1 cellular context compared by ENCODE assay signal in genomic region chr12:109169262-109169661, GRCh38.
TF ChIP-seq lines count a peak whose summit lies in the region.

No MANE protein-coding gene starts in this region.

TF ChIP-seq in HepG2, 621 proteins besides CTCF, POLR2A, EP300 and RAD21 (continued from another document):
- no peak for TF ChIP-seq ZBTB49 (CRISPR knock-in tag; IDR thresholded peaks at IDR 0.05; ENCODE audit: borderline replicate concordance)
- TF ChIP-seq, protein P1, sequence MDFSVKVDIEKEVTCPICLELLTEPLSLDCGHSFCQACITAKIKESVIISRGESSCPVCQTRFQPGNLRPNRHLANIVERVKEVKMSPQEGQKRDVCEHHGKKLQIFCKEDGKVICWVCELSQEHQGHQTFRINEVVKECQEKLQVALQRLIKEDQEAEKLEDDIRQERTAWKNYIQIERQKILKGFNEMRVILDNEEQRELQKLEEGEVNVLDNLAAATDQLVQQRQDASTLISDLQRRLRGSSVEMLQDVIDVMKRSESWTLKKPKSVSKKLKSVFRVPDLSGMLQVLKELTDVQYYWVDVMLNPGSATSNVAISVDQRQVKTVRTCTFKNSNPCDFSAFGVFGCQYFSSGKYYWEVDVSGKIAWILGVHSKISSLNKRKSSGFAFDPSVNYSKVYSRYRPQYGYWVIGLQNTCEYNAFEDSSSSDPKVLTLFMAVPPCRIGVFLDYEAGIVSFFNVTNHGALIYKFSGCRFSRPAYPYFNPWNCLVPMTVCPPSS (IDR thresholded peaks at IDR 0.05): no peak
- no peak for TF ChIP-seq TBX2 (CRISPR knock-in tag; IDR thresholded peaks at IDR 0.05; ENCODE audit: borderline replicate concordance)
- no peak for TF ChIP-seq RFX1 (IDR thresholded peaks at IDR 0.05)
- TF ChIP-seq ZNF720 (CRISPR knock-in tag; IDR thresholded peaks at IDR 0.05): no peak
- no peak for TF ChIP-seq NFYB (CRISPR knock-in tag; IDR thresholded peaks at IDR 0.05)
- TF ChIP-seq IRF2 (CRISPR knock-in tag; IDR thresholded peaks at IDR 0.05): no peak
